ENCODE assay signal across 7 cellular contexts in genomic region chr9:97220894-97221477, GRCh38.
A peak's percentile ranks its signal among the peaks of the same experiment; 100 is the strongest.
DNase-seq lines count a peak whose midpoint lies in the region; ATAC-seq and TF ChIP-seq lines count a peak whose summit lies in the region.

No MANE protein-coding gene starts in this region.

- no peak for ATAC-seq in HG02642 (IDR thresholded peaks at IDR 0.05; ENCODE audit: poor library complexity, unreplicated experiment)
- no peak for ATAC-seq in GM21367 (IDR thresholded peaks at IDR 0.05; ENCODE audit: unreplicated experiment)

- no peaks in the 10 kb centered on the region for H3K9me3 ChIP-seq in HUES64 (ENCODE audit: insufficient read depth, low read depth, low read length)
- no peaks in the 10 kb centered on the region for H3K9me3 ChIP-seq in iPS-18a (ENCODE audit: control insufficient read depth, low read depth, low read length)
- no peaks in the 10 kb centered on the region for H3K9me3 ChIP-seq in spleen

- in situ Hi-C loops in G401 (cut with HindIII; ENCODE audit: low sequenced_read_pairs), result no loop called here

- peaks cover 46% of the 10 kb centered on the region for H3K27me3 Mint-ChIP-seq in activated naive CD8-positive, alpha-beta T cell treated with anti-CD3 and anti-CD28 coated beads for 36 hours

- peaks cover 29% of the 10 kb centered on the region for H3K27me3 ChIP-seq in HUES64 (ENCODE audit: insufficient read depth, low read length)
- H3K27me3 ChIP-seq in iPS-18a (ENCODE audit: control insufficient read depth, insufficient read depth, low read length), result peaks cover 23% of the 10 kb centered on the region
- H3K27me3 ChIP-seq in spleen (replicated peaks in 1 of 7), result peaks cover 7 to 61% (median 50%) of the 10 kb centered on the region in 7 donors

- intact Hi-C loops in spleen (cut with DNase I; ENCODE audit: low total_unique reads), result no loop called here

- H3K9ac ChIP-seq in HUES64 (ENCODE audit: low read depth, low read length) (peak overlapping the region; percentile 99), iPS-18a (ENCODE audit: low read length) (peak overlapping the region; percentile 87)

- H3K4me3 ChIP-seq in HUES64 (ENCODE audit: low read length), result peak overlapping the region; percentile 88
- peak overlapping the region; percentile 76 for H3K4me3 ChIP-seq in iPS-18a (ENCODE audit: low read length)
- peak overlapping the region in 6 of 8 donors; percentile 35 to 69 (median 42) for H3K4me3 ChIP-seq in spleen

- TF ChIP-seq CTCF in spleen (IDR thresholded peaks at IDR 0.05 in 8 of 11, conservative IDR thresholded peaks at IDR 0.05 in 3 of 11), result no peak

- WGBS in HUES64, result under 1% methylated on average over 44 of the region's 44 CpGs
- 5 to 10% (median 6%) methylated on average over 43 to 44 of the region's 44 CpGs for WGBS in spleen, 5 donors

- peaks cover 5% of the 10 kb centered on the region for H3K4me1 Mint-ChIP-seq in activated naive CD8-positive, alpha-beta T cell treated with anti-CD3 and anti-CD28 coated beads for 36 hours

- no peaks in the 10 kb centered on the region for H3K9me3 Mint-ChIP-seq in activated naive CD8-positive, alpha-beta T cell treated with anti-CD3 and anti-CD28 coated beads for 36 hours

- H3K36me3 ChIP-seq in HUES64 (ENCODE audit: insufficient read depth, low read length), result no peaks in the 10 kb centered on the region
- no peaks in the 10 kb centered on the region for H3K36me3 ChIP-seq in iPS-18a (ENCODE audit: control insufficient read depth, low read depth, low read length)
- no peaks in the 10 kb centered on the region for H3K36me3 ChIP-seq in spleen

- H3K4me3 Mint-ChIP-seq in activated naive CD8-positive, alpha-beta T cell treated with anti-CD3 and anti-CD28 coated beads for 36 hours, result peak overlapping the region; percentile 83

- H3K36me3 Mint-ChIP-seq in activated naive CD8-positive, alpha-beta T cell treated with anti-CD3 and anti-CD28 coated beads for 36 hours, result no peaks in the 10 kb centered on the region

- no peak overlapping the region for H3K27ac Mint-ChIP-seq in activated naive CD8-positive, alpha-beta T cell treated with anti-CD3 and anti-CD28 coated beads for 36 hours

- no peak for DNase-seq in activated naive CD8-positive, alpha-beta T cell treated with anti-CD3 and anti-CD28 coated beads for 36 hours
- DNase-seq in spleen (no peak), G401 (ENCODE audit: low spot score) (no peak)

- H3K4me1 ChIP-seq in HUES64 (ENCODE audit: insufficient read depth, low read length) (peaks cover 13% of the 10 kb centered on the region), iPS-18a (ENCODE audit: control insufficient read depth, low read depth, low read length) (peaks cover 7% of the 10 kb centered on the region), spleen (peaks cover 3 to 21% (median 18%) of the 10 kb centered on the region in 6 donors)

- no peak for TF ChIP-seq POLR2A in spleen (IDR thresholded peaks at IDR 0.05)

- H3K27ac ChIP-seq in HUES64 (ENCODE audit: low read depth, low read length) (peak overlapping the region; percentile 98), iPS-18a (ENCODE audit: low read length) (peak overlapping the region; percentile 81), spleen (no peak overlapping the region)

Comparison
In these comparisons a context has a peak if more than half of its experiments do, and no peak if none do; other contexts are left out.
1. H3K27ac ChIP-seq: peak in HUES64 (single experiment) and iPS-18a (single experiment); none in spleen (0 of 8).
2. Peak in every context shown above with its lines, with median percentiles within 50 percentile points of each other: H3K4me3 ChIP-seq.